In the genomic region with DNA sequence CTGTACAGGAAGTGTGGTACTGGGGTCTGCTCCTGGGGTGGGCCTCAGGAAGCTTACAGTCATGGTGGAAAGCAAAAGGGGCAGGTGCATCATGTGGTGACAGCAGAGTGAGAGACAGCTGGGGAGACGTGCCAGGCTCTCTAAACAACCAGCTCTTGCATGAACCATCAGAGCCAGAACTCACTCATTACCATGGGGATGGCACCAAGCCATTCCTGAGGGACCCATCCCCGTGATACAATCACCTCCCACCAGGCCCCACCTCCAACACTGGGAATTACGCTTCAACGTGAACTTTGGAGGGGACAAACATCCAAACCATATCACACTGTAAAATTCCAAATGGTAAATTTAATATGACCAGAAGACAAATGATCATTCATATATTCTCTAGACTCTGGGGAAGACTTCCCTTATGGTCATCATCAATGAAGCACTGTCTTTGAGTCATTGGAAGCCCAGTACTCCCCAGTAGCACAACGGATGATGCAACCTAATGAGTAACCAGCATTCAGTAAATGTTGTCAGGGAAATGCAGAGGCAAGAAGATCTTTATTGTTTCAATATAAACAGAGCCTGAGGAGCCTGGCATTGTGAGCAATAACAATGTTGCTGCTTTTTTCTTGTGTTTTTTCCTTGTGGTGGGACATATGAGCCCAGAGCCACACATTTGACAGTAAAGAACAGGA, we compare ENCODE assay signal across 12 cellular contexts. TPM values are rescaled to one million over a fixed set of nuclear protein-coding genes. Genes with fewer than 3 reads are reported as not detected.
DNase-seq lines count a peak whose midpoint lies in the region; ATAC-seq and TF ChIP-seq lines count a peak whose summit lies in the region.
"Had no signal": no experiment of that assay in that cellular context is flagged by ENCODE, and none has a peak within 500 bp of the region (broad histone marks: within the 10 kb centered on the region; RNA-seq: fewer than 3 reads in every experiment).

No MANE protein-coding gene starts in this region.

- no peaks in the 10 kb centered on the region for H3K9me3 ChIP-seq in ectodermal cell (ENCODE audit: control insufficient read depth, low read length)

- TF ChIP-seq CTCF in AG10803 (conservative IDR thresholded peaks at IDR 0.05; ENCODE audit: low read length): no peak

- no peak for ATAC-seq in GM18498 (IDR thresholded peaks at IDR 0.05; ENCODE audit: unreplicated experiment)

- 91 to 94% methylated on average over 5 of the region's 5 CpGs for WGBS in ectodermal cell, 2 experiments

- H3K36me3 ChIP-seq in ectodermal cell (ENCODE audit: control insufficient read depth, insufficient read depth, low read length): no peaks in the 10 kb centered on the region

- H3K4me3 ChIP-seq in AG10803 (ENCODE audit: low read length) (no peak overlapping the region), ectodermal cell (ENCODE audit: insufficient read depth, low read depth, low read length) (no peak overlapping the region)

- no peaks in the 10 kb centered on the region for H3K4me1 ChIP-seq in ectodermal cell (ENCODE audit: control insufficient read depth, insufficient read depth, low read length)

- no peaks in the 10 kb centered on the region for H3K27me3 ChIP-seq in ectodermal cell (ENCODE audit: control insufficient read depth, insufficient read depth, low read length, poor library complexity, severe bottlenecking)

- peak; percentile 72 for DNase-seq in AG10803 (ENCODE audit: low read depth)
- peak; percentile 67 for DNase-seq in NCI-H226
- DNase-seq in medulla oblongata (ENCODE audit: extremely low spot score): peak; percentile 93
- no peak for DNase-seq in effector CD4-positive, alpha-beta T cell
- no peak for DNase-seq in DMS79 treated with DMSO at 0.1 percent for 48 hours (lab: John Stamatoyannopoulos, UW)
- no peak for DNase-seq in stimulated activated CD4-positive, alpha-beta T cell treated with anti-CD3 and anti-CD28 coated beads, Interleukin-4, amount 100 ng/mL, for 1 hour
- DNase-seq: amniotic stem cell; CD4-positive, CD25-positive, alpha-beta regulatory T cell; NCI-H2029 treated with DMSO at 0.1 percent for 48 hours; small intestine had no signal

- H3K27ac ChIP-seq in ectodermal cell (ENCODE audit: insufficient read depth, low read depth, low read length, poor library complexity, severe bottlenecking): peak overlapping the region; percentile 18

RNA-seq across cellular contexts. Expression of a gene that starts 48.2 kb away (rescaled TPM):
- polyA plus RNA-seq in ectodermal cell (2013, experiment 1 of 4): 200 TPM
- 184 TPM for polyA plus RNA-seq in ectodermal cell (2013, experiment 2 of 4)
- 147 TPM for polyA plus RNA-seq in ectodermal cell (2013, experiment 3 of 4)
- 154 TPM for polyA plus RNA-seq in ectodermal cell (2013, experiment 4 of 4)

Comparison
In these comparisons a context has a peak if more than half of its experiments do, and no peak if none do; other contexts are left out.
1. DNase-seq: peak in AG10803 (single experiment), NCI-H226 (single experiment) and medulla oblongata (single experiment); none in effector CD4-positive, alpha-beta T cell (single experiment), DMS79 treated with DMSO at 0.1 percent for 48 hours (single experiment) and stimulated activated CD4-positive, alpha-beta T cell treated with anti-CD3 and anti-CD28 coated beads, Interleukin-4, amount 100 ng/mL, for 1 hour (single experiment).